In genomic region chr12:73225371-73225937, GRCh38 we compare ENCODE assay signal across 17 cellular contexts.
DNase-seq lines count a peak whose midpoint lies in the region; ATAC-seq, FAIRE-seq and TF ChIP-seq lines count a peak whose summit lies in the region.
"Had no signal": no experiment of that assay in that cellular context is flagged by ENCODE, and none has a peak within 500 bp of the region (broad histone marks: within the 10 kb centered on the region; RNA-seq: fewer than 3 reads in every experiment).

No MANE protein-coding gene starts in this region.

- peak in 2 of 3 experiments; percentile 16 to 74 for DNase-seq in NCI-H1417 (lab: John Stamatoyannopoulos, UW)
- no peak for DNase-seq in NCI-H1417 treated with DMSO at 0.1 percent for 48 hours (lab: John Stamatoyannopoulos, UW)
- DNase-seq in NCI-H69 (lab: John Stamatoyannopoulos, UW): peak; percentile 76
- no peak for DNase-seq in frontal cortex (ENCODE audit: low spot score in 2 of 2)
- DNase-seq in nephron progenitor cell: no peak
- no peak for DNase-seq in DMS53 treated with DMSO at 0.1 percent for 48 hours (lab: John Stamatoyannopoulos, UW; ENCODE audit: unreplicated experiment)
- DNase-seq: 8988T; AML-193; Calu3; CD8-positive, alpha-beta memory T cell; DMS 273 treated with DMSO at 0.1 percent for 48 hours; DMS79 had no signal

- peak overlapping the region; percentile 19 for H3K27ac Mint-ChIP-seq in nephron progenitor cell
- H3K27ac Mint-ChIP-seq: CD8-positive, alpha-beta memory T cell had no signal

- TF ChIP-seq CTCF in nephron progenitor cell (IDR thresholded peaks at IDR 0.05): no peak

- no peak for ATAC-seq in GM21390 (IDR thresholded peaks at IDR 0.05; ENCODE audit: unreplicated experiment)
- no peak for ATAC-seq in esophagus mucosa
- ATAC-seq: GM12878 had no signal

- FAIRE-seq in frontal cortex (lab: Jason Lieb, UNC): peak; percentile 37
- FAIRE-seq: GM12878, GM18507, H1 had no signal

- no peaks in the 10 kb centered on the region for H3K9me3 Mint-ChIP-seq in nephron progenitor cell

- no peaks in the 10 kb centered on the region for H3K36me3 Mint-ChIP-seq in nephron progenitor cell (ENCODE audit: low read depth)
- H3K36me3 Mint-ChIP-seq: CD8-positive, alpha-beta memory T cell had no signal

- no peaks in the 10 kb centered on the region for H3K27me3 Mint-ChIP-seq in nephron progenitor cell (ENCODE audit: low read depth, poor library complexity)
- H3K27me3 Mint-ChIP-seq: CD8-positive, alpha-beta memory T cell had no signal

- no peak overlapping the region for H3K4me3 Mint-ChIP-seq in nephron progenitor cell

- H3K4me1 Mint-ChIP-seq in nephron progenitor cell: peaks cover 13% of the 10 kb centered on the region
- H3K4me1 Mint-ChIP-seq: CD8-positive, alpha-beta memory T cell had no signal

Comparison
In these comparisons a context has a peak if more than half of its experiments do, and no peak if none do; other contexts are left out.
1. DNase-seq: peak in NCI-H1417 (2 of 3) and NCI-H69 (single experiment); none in NCI-H1417 treated with DMSO at 0.1 percent for 48 hours (single experiment), frontal cortex (0 of 2), nephron progenitor cell (single experiment) and DMS53 treated with DMSO at 0.1 percent for 48 hours (single experiment).